ENCODE assay signal across 1 cellular context in the genomic region with DNA sequence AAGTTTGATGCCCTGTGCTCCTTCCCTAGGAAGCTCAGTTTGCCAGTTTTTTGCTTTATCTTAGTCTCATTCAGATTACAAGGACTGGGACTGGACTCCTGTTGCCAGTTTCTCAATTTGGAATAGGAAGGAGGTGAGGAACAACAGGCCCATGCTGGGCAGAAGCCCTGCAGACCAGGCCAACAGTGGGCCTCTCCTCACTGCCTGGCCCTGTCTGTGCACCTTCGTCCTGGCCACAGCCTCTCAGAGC.
TF ChIP-seq lines count a peak whose summit lies in the region.

No MANE protein-coding gene starts in this region.

TF ChIP-seq in IMR-90, 13 proteins besides CTCF, POLR2A, EP300 and RAD21:
- TF ChIP-seq MXI1 (IDR thresholded peaks at IDR 0.05; ENCODE audit: borderline replicate concordance, low read depth, low read length), result no peak
- no peak for TF ChIP-seq CHD1 (IDR thresholded peaks at IDR 0.05; ENCODE audit: low read depth, low read length)
- no peak for TF ChIP-seq NFE2L2 (IDR thresholded peaks at IDR 0.05; ENCODE audit: low read depth, low read length)
- no peak for TF ChIP-seq RCOR1 (IDR thresholded peaks at IDR 0.05; ENCODE audit: insufficient replicate concordance, low read length)
- no peak for TF ChIP-seq CEBPB (IDR thresholded peaks at IDR 0.05; ENCODE audit: low read depth, low read length)
- TF ChIP-seq FOS (IDR thresholded peaks at IDR 0.05; ENCODE audit: low read depth, low read length), result no peak
- no peak for TF ChIP-seq MAZ (IDR thresholded peaks at IDR 0.05; ENCODE audit: borderline replicate concordance, low read depth, low read length)
- TF ChIP-seq RFX5 (IDR thresholded peaks at IDR 0.05; ENCODE audit: low read depth, low read length), result no peak
- TF ChIP-seq, protein P1, sequence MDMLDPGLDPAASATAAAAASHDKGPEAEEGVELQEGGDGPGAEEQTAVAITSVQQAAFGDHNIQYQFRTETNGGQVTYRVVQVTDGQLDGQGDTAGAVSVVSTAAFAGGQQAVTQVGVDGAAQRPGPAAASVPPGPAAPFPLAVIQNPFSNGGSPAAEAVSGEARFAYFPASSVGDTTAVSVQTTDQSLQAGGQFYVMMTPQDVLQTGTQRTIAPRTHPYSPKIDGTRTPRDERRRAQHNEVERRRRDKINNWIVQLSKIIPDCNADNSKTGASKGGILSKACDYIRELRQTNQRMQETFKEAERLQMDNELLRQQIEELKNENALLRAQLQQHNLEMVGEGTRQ (IDR thresholded peaks at IDR 0.05; ENCODE audit: low read depth, low read length), result no peak
- no peak for TF ChIP-seq ELK1 (IDR thresholded peaks at IDR 0.05; ENCODE audit: borderline replicate concordance, low read depth, low read length)
- no peak for TF ChIP-seq SMC3 (IDR thresholded peaks at IDR 0.05; ENCODE audit: low read depth, low read length)
- TF ChIP-seq MAFK (IDR thresholded peaks at IDR 0.05; ENCODE audit: low read depth, low read length), result no peak
- TF ChIP-seq BHLHE40 (IDR thresholded peaks at IDR 0.05; ENCODE audit: low read depth, low read length), result no peak
